Comparison of ENCODE assay signal across 9 cellular contexts in the genomic region with DNA sequence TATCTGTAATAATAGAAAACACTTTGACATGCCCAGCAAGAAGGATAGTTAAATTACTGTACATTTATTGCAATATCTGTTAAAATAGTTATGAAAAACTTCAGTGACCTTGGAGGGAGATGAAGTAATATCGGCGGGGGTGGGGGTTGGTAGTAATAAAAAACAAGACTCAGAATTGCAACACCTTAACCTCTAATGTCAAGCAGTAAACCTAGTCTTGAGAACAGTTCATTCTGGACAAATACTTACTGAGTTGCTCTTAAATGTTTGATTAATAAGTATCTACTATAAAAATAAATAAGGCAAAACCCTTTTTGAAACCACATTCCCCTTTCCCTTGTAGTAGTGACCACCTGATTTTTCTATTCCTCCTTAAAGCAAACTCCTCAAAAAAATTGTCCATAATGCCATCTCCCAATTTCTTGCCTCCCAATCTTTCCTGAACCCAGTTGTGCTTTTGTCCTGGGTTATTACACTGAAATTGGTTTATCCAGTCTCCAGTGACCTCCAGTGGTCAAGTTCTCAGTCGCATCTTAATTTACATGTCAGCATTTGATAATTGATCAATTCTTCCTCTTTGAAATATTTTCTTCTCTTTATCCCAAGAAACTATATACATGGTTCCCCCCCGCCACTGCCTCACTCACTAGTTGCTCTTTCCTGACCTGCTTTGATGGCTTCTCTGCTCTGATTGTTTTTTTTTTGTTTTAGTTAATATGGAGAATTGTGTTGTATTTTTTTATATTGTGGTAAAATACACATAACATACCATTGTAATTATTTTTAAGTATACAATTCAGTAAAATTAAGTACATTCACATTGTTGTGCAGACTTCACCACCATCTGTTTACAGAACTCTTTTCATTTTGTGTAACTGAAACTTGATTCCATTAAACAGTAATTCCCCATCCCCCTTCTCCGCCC. TPM values are rescaled to one million over a fixed set of nuclear protein-coding genes. Genes with fewer than 3 reads are reported as not detected.
DNase-seq lines count a peak whose midpoint lies in the region; ATAC-seq, FAIRE-seq and TF ChIP-seq lines count a peak whose summit lies in the region.
"Had no signal": no experiment of that assay in that cellular context is flagged by ENCODE, and none has a peak within 500 bp of the region (broad histone marks: within the 10 kb centered on the region; RNA-seq: fewer than 3 reads in every experiment).

No MANE protein-coding gene starts in this region.

- TF ChIP-seq CTCF in GM12875 (IDR thresholded peaks at IDR 0.05; ENCODE audit: borderline replicate concordance, insufficient read depth, low read depth, low read length) (peak; percentile 19; the same call in 1 of the 2 replicates), left lung (IDR thresholded peaks at IDR 0.05) (peak in 1 of 2 donors; percentile 32), type B pancreatic cell (conservative IDR thresholded peaks at IDR 0.05) (peak; percentile 75)

- no peak for ATAC-seq in central memory CD8-positive, alpha-beta T cell (replicated peaks; ENCODE audit: extremely low read depth, poor library complexity, severe bottlenecking)
- peak; percentile 84 for ATAC-seq in left lung

- peak overlapping the region; percentile 54 for H3K27ac Mint-ChIP-seq in central memory CD8-positive, alpha-beta T cell (ENCODE audit: low read depth)
- H3K27ac Mint-ChIP-seq in type B pancreatic cell = no peak overlapping the region
- H3K27ac Mint-ChIP-seq: T-helper 1 cell treated with Interleukin-12 subunit alpha and Interleukin-12 subunit beta and Interleukin-4 antibody, amounts not matched to agents 30 μg/mL and 1 μg/mL, for 36 hours had no signal

- peaks cover 45% of the 10 kb centered on the region for H3K4me1 Mint-ChIP-seq in central memory CD8-positive, alpha-beta T cell
- H3K4me1 Mint-ChIP-seq in type B pancreatic cell (ENCODE audit: unreplicated experiment) = peaks cover 12% of the 10 kb centered on the region

- no peak overlapping the region for H3K4me3 ChIP-seq in BLaER1 treated with 17β-estradiol and CSF1 and Interleukin-3, amounts not matched to agents 10 nM and 100 nM
- H3K4me3 ChIP-seq in GM12875 (ENCODE audit: low read depth, low read length) = no peak overlapping the region
- H3K4me3 ChIP-seq in left lung = no peak overlapping the region

- peaks cover 5% of the 10 kb centered on the region for H3K36me3 Mint-ChIP-seq in central memory CD8-positive, alpha-beta T cell (ENCODE audit: insufficient read depth)
- H3K36me3 Mint-ChIP-seq in type B pancreatic cell = no peaks in the 10 kb centered on the region

- no peak for TF ChIP-seq POLR2A in GM12891 (IDR thresholded peaks at IDR 0.05; ENCODE audit: low read depth, low read length)

- peaks cover 16 to 78% (median 40%) of the 10 kb centered on the region in 10 experiments for H3K4me1 ChIP-seq in BLaER1 treated with 17β-estradiol and CSF1 and Interleukin-3, amounts not matched to agents 10 nM and 100 nM
- peaks cover 18 to 76% of the 10 kb centered on the region in 2 donors for H3K4me1 ChIP-seq in left lung

- peaks cover 0 to 6% (median 0%) of the 10 kb centered on the region in 11 experiments; a peak in 3 of 22 replicates for H3K9me3 ChIP-seq in BLaER1 treated with 17β-estradiol and CSF1 and Interleukin-3, amounts not matched to agents 10 nM and 100 nM (replicated peaks in 1 of 11)
- H3K9me3 ChIP-seq in left lung = no peaks in the 10 kb centered on the region

- no peak for FAIRE-seq in GM12891 (lab: Jason Lieb, UNC)

- no peak overlapping the region for H3K4me3 Mint-ChIP-seq in central memory CD8-positive, alpha-beta T cell
- no peak overlapping the region for H3K4me3 Mint-ChIP-seq in type B pancreatic cell
- H3K4me3 Mint-ChIP-seq: T-helper 1 cell treated with Interleukin-12 subunit alpha and Interleukin-12 subunit beta and Interleukin-4 antibody, amounts not matched to agents 30 μg/mL and 1 μg/mL, for 36 hours had no signal

- H4K20me1 ChIP-seq in BLaER1 treated with 17β-estradiol and CSF1 and Interleukin-3, amounts not matched to agents 10 nM and 100 nM = peaks cover 9 to 99% (median 56%) of the 10 kb centered on the region in 11 experiments; a peak in 17 of 22 replicates

- H3K9ac ChIP-seq in BLaER1 treated with 17β-estradiol and CSF1 and Interleukin-3, amounts not matched to agents 10 nM and 100 nM = no peak overlapping the region

- DNase-seq in NOMO-1 (lab: John Stamatoyannopoulos, UW; ENCODE audit: unreplicated experiment in 2 of 2) (peak; percentile 33 to 76), left lung (no peak), type B pancreatic cell (ENCODE audit: extremely low spot score, unreplicated experiment) (no peak), GM12891 (ENCODE audit: insufficient read length, low spot score) (no peak)
- DNase-seq in central memory CD8-positive, alpha-beta T cell (ENCODE audit: low spot score in 2 of 2) = no peak
- DNase-seq in activated CD4-positive, CD25-positive, alpha-beta regulatory T cell (lab: John Stamatoyannopoulos, UW) = no peak

- intact Hi-C loops in left lung (cut with DNase I) = no loop called here

- peak overlapping the region in 7 of 11 experiments; percentile 2 to 47 (median 29); a peak in 10 of 22 replicates for H3K4me2 ChIP-seq in BLaER1 treated with 17β-estradiol and CSF1 and Interleukin-3, amounts not matched to agents 10 nM and 100 nM

- H3K27me3 ChIP-seq in BLaER1 treated with 17β-estradiol and CSF1 and Interleukin-3, amounts not matched to agents 10 nM and 100 nM = no peaks in the 10 kb centered on the region
- H3K27me3 ChIP-seq in left lung = no peaks in the 10 kb centered on the region

- peaks cover 0 to 18% (median 12%) of the 10 kb centered on the region in 11 experiments; a peak in 16 of 22 replicates for H3K36me3 ChIP-seq in BLaER1 treated with 17β-estradiol and CSF1 and Interleukin-3, amounts not matched to agents 10 nM and 100 nM
- no peaks in the 10 kb centered on the region for H3K36me3 ChIP-seq in left lung

- H3K27me3 Mint-ChIP-seq in central memory CD8-positive, alpha-beta T cell = no peaks in the 10 kb centered on the region
- H3K27me3 Mint-ChIP-seq in type B pancreatic cell = no peaks in the 10 kb centered on the region

- H3K27ac ChIP-seq in BLaER1 treated with 17β-estradiol and CSF1 and Interleukin-3, amounts not matched to agents 10 nM and 100 nM = peak overlapping the region in 3 of 11 experiments; percentile 12 to 42 (median 19); a peak in 2 of 22 replicates
- peak overlapping the region in 1 of 2 donors; percentile 51 for H3K27ac ChIP-seq in left lung

- no peaks in the 10 kb centered on the region for H3K9me3 Mint-ChIP-seq in central memory CD8-positive, alpha-beta T cell
- no peaks in the 10 kb centered on the region for H3K9me3 Mint-ChIP-seq in type B pancreatic cell
- H3K9me3 Mint-ChIP-seq: T-helper 1 cell treated with Interleukin-12 subunit alpha and Interleukin-12 subunit beta and Interleukin-4 antibody, amounts not matched to agents 30 μg/mL and 1 μg/mL, for 36 hours had no signal

TF ChIP-seq in GM12891, 5 proteins besides CTCF, POLR2A, EP300 and RAD21:
- no peak for TF ChIP-seq PAX5 (IDR thresholded peaks at IDR 0.05; ENCODE audit: insufficient read depth, low read length, severe bottlenecking)
- TF ChIP-seq TAF1 (IDR thresholded peaks at IDR 0.05; ENCODE audit: low read depth, low read length) = no peak
- TF ChIP-seq POU2F2 (IDR thresholded peaks at IDR 0.05; ENCODE audit: low read depth, low read length) = no peak

RNA-seq across cellular contexts. Expression of a gene that starts 36.8 kb away (rescaled TPM):
- total RNA-seq in left lung = 100 to 1,000 TPM; 102 to 121 TPM
- total RNA-seq in type B pancreatic cell (ENCODE audit: low replicate concordance) = 42.3 and 58.0 TPM in 2 replicates
- 120 TPM for polyA plus RNA-seq in GM12891 (2012; ENCODE audit: low read depth, missing spikeins)

Comparison
In these comparisons a context has a peak if more than half of its experiments do, and no peak if none do; other contexts are left out.
1. DNase-seq: peak in NOMO-1 (2 of 2); none in central memory CD8-positive, alpha-beta T cell (0 of 2), left lung (0 of 2), type B pancreatic cell (single experiment), activated CD4-positive, CD25-positive, alpha-beta regulatory T cell (0 of 4) and GM12891 (single experiment).